Comparison of ENCODE assay signal across 19 cellular contexts in the genomic region with DNA sequence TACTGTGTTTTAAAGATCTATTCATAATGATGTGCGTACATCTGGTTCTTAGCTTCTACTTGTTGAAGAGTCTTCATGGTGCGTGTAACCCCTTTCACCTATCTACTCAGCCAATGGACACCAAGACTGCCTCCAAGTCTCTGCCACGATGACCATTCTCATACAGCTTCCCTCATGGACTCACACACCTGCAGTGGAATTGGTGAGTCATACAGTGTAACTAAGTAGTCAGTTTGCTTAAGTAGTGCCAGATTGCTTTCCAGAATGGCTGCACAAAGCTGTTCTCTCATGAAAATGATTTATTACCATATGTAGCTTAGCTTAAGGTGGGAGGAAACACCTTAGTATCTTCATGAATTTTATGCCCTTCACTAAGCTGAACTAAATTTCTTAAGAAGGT.
DNase-seq lines count a peak whose midpoint lies in the region; ATAC-seq and TF ChIP-seq lines count a peak whose summit lies in the region.
"Had no signal": no experiment of that assay in that cellular context is flagged by ENCODE, and none has a peak within 500 bp of the region (broad histone marks: within the 10 kb centered on the region; RNA-seq: fewer than 3 reads in every experiment).

No MANE protein-coding gene starts in this region.

- peak; percentile 31 for ATAC-seq in stimulated activated naive CD8-positive, alpha-beta T cell treated with anti-CD3 and anti-CD28 coated beads, Interleukin-15, Interleukin-2, amounts not matched to agents 100 U/mL and 50 U/mL, for 24 hours
- no peak for ATAC-seq in stimulated activated naive CD8-positive, alpha-beta T cell treated with anti-CD3 and anti-CD28 coated beads, Interleukin-15, amount 100 ng/mL, for 72 hours
- no peak for ATAC-seq in GM19455 (IDR thresholded peaks at IDR 0.05; ENCODE audit: unreplicated experiment)
- ATAC-seq: body of pancreas, T-cell, upper lobe of right lung had no signal

- no peak overlapping the region for H3K27ac ChIP-seq in hepatocyte
- H3K27ac ChIP-seq in effector memory CD4-positive, alpha-beta T cell (ENCODE audit: insufficient read depth, low read length, poor library complexity, severe bottlenecking) = no peak overlapping the region
- H3K27ac ChIP-seq: body of pancreas, right lobe of liver, stomach, upper lobe of right lung had no signal

- no peaks in the 10 kb centered on the region for H3K27me3 Mint-ChIP-seq in stimulated activated naive CD8-positive, alpha-beta T cell treated with anti-CD3 and anti-CD28 coated beads, Interleukin-15, amount 100 ng/mL, for 72 hours
- H3K27me3 Mint-ChIP-seq: activated CD4-positive, alpha-beta T cell treated with anti-CD3 and anti-CD28 coated beads, Interleukin-2, amount 10 ng/mL, durations not matched to agents 7 days and 5 days; activated naive CD8-positive, alpha-beta T cell; T-cell had no signal

- H3K79me2 ChIP-seq in hepatocyte = no peaks in the 10 kb centered on the region

- H4K20me1 ChIP-seq in hepatocyte (ENCODE audit: insufficient read depth, poor library complexity, severe bottlenecking) = no peaks in the 10 kb centered on the region

- no peak overlapping the region for H3K27ac Mint-ChIP-seq in stimulated activated naive CD8-positive, alpha-beta T cell treated with anti-CD3 and anti-CD28 coated beads, Interleukin-15, amount 100 ng/mL, for 72 hours
- H3K27ac Mint-ChIP-seq: activated CD4-positive, alpha-beta T cell treated with anti-CD3 and anti-CD28 coated beads, Interleukin-2, amount 10 ng/mL, durations not matched to agents 7 days and 5 days; activated naive CD8-positive, alpha-beta T cell; T-cell had no signal

- H3K9me2 ChIP-seq in hepatocyte (replicated peaks; ENCODE audit: insufficient read depth) = no peaks in the 10 kb centered on the region

- H3K4me3 ChIP-seq in hepatocyte = no peak overlapping the region
- H3K4me3 ChIP-seq in effector memory CD4-positive, alpha-beta T cell (ENCODE audit: insufficient read depth, low read depth, low read length, poor library complexity, severe bottlenecking) = no peak overlapping the region
- H3K4me3 ChIP-seq: body of pancreas, right lobe of liver, stomach, upper lobe of right lung had no signal

- no peaks in the 10 kb centered on the region for H3K9me3 ChIP-seq in hepatocyte (ENCODE audit: low read depth)
- H3K9me3 ChIP-seq in effector memory CD4-positive, alpha-beta T cell (ENCODE audit: control insufficient read depth, low read length) = no peaks in the 10 kb centered on the region
- H3K9me3 ChIP-seq: body of pancreas, right lobe of liver, upper lobe of right lung had no signal

- H2AFZ ChIP-seq in hepatocyte = no peak overlapping the region

- DNase-seq in stimulated activated naive CD8-positive, alpha-beta T cell treated with anti-CD3 and anti-CD28 coated beads, Interleukin-15, Interleukin-2, amounts not matched to agents 100 U/mL and 50 U/mL, for 24 hours = no peak
- no peak for DNase-seq in stimulated activated naive CD8-positive, alpha-beta T cell treated with anti-CD3 and anti-CD28 coated beads, Interleukin-15, amount 100 ng/mL, for 72 hours
- DNase-seq in SW480 (ENCODE audit: low spot score) (peak; percentile 25), hepatocyte (ENCODE audit: low spot score) (peak; percentile 66), NCI-H187 (lab: John Stamatoyannopoulos, UW) (no peak)
- DNase-seq in effector memory CD4-positive, alpha-beta T cell = no peak
- DNase-seq: activated CD4-positive, alpha-beta T cell treated with anti-CD3 and anti-CD28 coated beads, Interleukin-2, amount 10 ng/mL, durations not matched to agents 7 days and 5 days; activated T-cell treated with anti-CD3 and anti-CD28 coated beads, Interleukin-2, amount 50 U/mL, for 1 hour; body of pancreas; cortex of kidney; NCI-H1417 treated with DMSO at 0.1 percent for 48 hours; NCI-H345; right lobe of liver; Right ventricle myocardium superior; stomach; T-cell; upper lobe of right lung had no signal

- no peaks in the 10 kb centered on the region for H3K4me1 ChIP-seq in hepatocyte (ENCODE audit: insufficient read depth)
- H3K4me1 ChIP-seq in effector memory CD4-positive, alpha-beta T cell (ENCODE audit: control insufficient read depth, insufficient read depth, low read length, poor library complexity, severe bottlenecking) = peaks cover 3% of the 10 kb centered on the region
- H3K4me1 ChIP-seq: body of pancreas, right lobe of liver, stomach, upper lobe of right lung had no signal

- no peak for TF ChIP-seq CTCF in hepatocyte (IDR thresholded peaks at IDR 0.05; ENCODE audit: poor library complexity)

- peaks cover 55% of the 10 kb centered on the region for H3K4me1 Mint-ChIP-seq in stimulated activated naive CD8-positive, alpha-beta T cell treated with anti-CD3 and anti-CD28 coated beads, Interleukin-15, amount 100 ng/mL, for 72 hours

- peaks cover 0 to 9% of the 10 kb centered on the region in 2 donors for H3K9me3 Mint-ChIP-seq in stimulated activated naive CD8-positive, alpha-beta T cell treated with anti-CD3 and anti-CD28 coated beads, Interleukin-15, amount 100 ng/mL, for 72 hours

- no peak overlapping the region for H3K4me2 ChIP-seq in hepatocyte

- 89% methylated on average over 3 of the region's 3 CpGs for WGBS in hepatocyte (ENCODE audit: low lambda C conversion rate, missing lambda C conversion rate)

- no peaks in the 10 kb centered on the region for H3K27me3 ChIP-seq in hepatocyte
- H3K27me3 ChIP-seq in effector memory CD4-positive, alpha-beta T cell (replicated peaks; ENCODE audit: control insufficient read depth, insufficient read depth, low read length, poor library complexity, severe bottlenecking) = no peaks in the 10 kb centered on the region
- H3K27me3 ChIP-seq: body of pancreas, right lobe of liver, stomach, upper lobe of right lung had no signal

- H3K36me3 ChIP-seq in hepatocyte (replicated peaks; ENCODE audit: insufficient read depth, low read depth) = no peaks in the 10 kb centered on the region
- H3K36me3 ChIP-seq in effector memory CD4-positive, alpha-beta T cell (ENCODE audit: control insufficient read depth, insufficient read depth, low read length) = no peaks in the 10 kb centered on the region
- H3K36me3 ChIP-seq: right lobe of liver, stomach, upper lobe of right lung had no signal

- no peak overlapping the region for H3K4me3 Mint-ChIP-seq in stimulated activated naive CD8-positive, alpha-beta T cell treated with anti-CD3 and anti-CD28 coated beads, Interleukin-15, amount 100 ng/mL, for 72 hours
- H3K4me3 Mint-ChIP-seq: activated CD4-positive, alpha-beta T cell treated with anti-CD3 and anti-CD28 coated beads, Interleukin-2, amount 10 ng/mL, durations not matched to agents 7 days and 5 days; activated naive CD8-positive, alpha-beta T cell; T-cell had no signal

Comparison
In these comparisons a context has a peak if more than half of its experiments do, and no peak if none do; other contexts are left out.
1. DNase-seq: peak in SW480 (single experiment) and hepatocyte (single experiment); none in stimulated activated naive CD8-positive, alpha-beta T cell treated with anti-CD3 and anti-CD28 coated beads, Interleukin-15, Interleukin-2, amounts not matched to agents 100 U/mL and 50 U/mL, for 24 hours (single experiment), stimulated activated naive CD8-positive, alpha-beta T cell treated with anti-CD3 and anti-CD28 coated beads, Interleukin-15, amount 100 ng/mL, for 72 hours (0 of 2), NCI-H187 (0 of 2) and effector memory CD4-positive, alpha-beta T cell (0 of 3).